Comparison of ENCODE assay signal across 26 cellular contexts in the genomic region with DNA sequence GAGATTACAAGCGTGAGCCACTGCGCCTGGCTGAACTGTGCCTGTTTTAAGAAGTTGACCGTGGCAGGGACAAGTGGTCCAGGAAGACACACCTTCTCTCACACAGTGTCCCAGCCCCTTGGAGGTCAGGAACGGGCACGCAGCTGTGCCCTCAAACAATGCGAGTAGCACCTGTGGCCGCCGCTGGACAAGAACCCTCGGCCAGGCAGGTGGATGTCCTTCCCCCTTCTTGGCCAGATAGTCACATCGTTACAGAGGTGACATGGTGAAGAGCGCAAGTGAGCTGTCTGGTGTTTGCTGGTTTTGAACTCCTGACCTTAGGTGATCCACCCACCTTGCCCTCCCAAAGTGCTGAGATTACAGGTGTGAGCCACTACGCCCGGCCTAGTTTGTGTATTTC. TPM values are rescaled to one million over a fixed set of nuclear protein-coding genes. Genes with fewer than 3 reads are reported as not detected.
A peak's percentile ranks its signal among the peaks of the same experiment; 100 is the strongest.
DNase-seq lines count a peak whose midpoint lies in the region; ATAC-seq and TF ChIP-seq lines count a peak whose summit lies in the region.
"Had no signal": no experiment of that assay in that cellular context is flagged by ENCODE, and none has a peak within 500 bp of the region (broad histone marks: within the 10 kb centered on the region; RNA-seq: fewer than 3 reads in every experiment).

No MANE protein-coding gene starts in this region.

- no peak for TF ChIP-seq CTCF in activated B cell treated with CpG ODN at 0.5 μM for 24 hours (IDR thresholded peaks at IDR 0.05)
- TF ChIP-seq CTCF in lower lobe of right lung (IDR thresholded peaks at IDR 0.05) = no peak

- POLR2A ChIA-PET in activated B cell treated with CpG ODN at 0.5 μM for 24 hours (lab: Charles Lee) = interaction anchor here (1.2 to 2.1 kb wide), 4 partner anchors 9 to 176 kb away, joined by 6 to 13 read pairs (median 9); a partner anchor contains a TSS

- H3K27me3 Mint-ChIP-seq in activated B cell treated with CpG ODN at 0.5 μM for 24 hours = no peaks in the 10 kb centered on the region
- H3K27me3 Mint-ChIP-seq: CD4-positive, alpha-beta memory T cell had no signal

- intact Hi-C loops in cardiac septum (cut with DNase I) = no loop called here
- intact Hi-C loops in left cardiac atrium (cut with DNase I) = loop anchor here in 1 of 2 donors (10.0 kb wide), 2 partner anchors 66 to 166 kb away; a partner anchor contains a TSS
- intact Hi-C loops in activated B cell treated with CpG ODN at 0.5 μM for 24 hours (cut with micrococcal nuclease) = no loop called here
- intact Hi-C loops in lower lobe of right lung (cut with DNase I) = no loop called here

- H3K4me3 ChIP-seq in lower lobe of right lung = no peak overlapping the region
- H3K4me3 ChIP-seq: A549, GM23248, PC-9 had no signal

- peak; percentile 26 for DNase-seq in cardiac septum (ENCODE audit: low spot score)
- DNase-seq in left cardiac atrium = no peak
- no peak for DNase-seq in activated B cell treated with CpG ODN at 0.5 μM for 24 hours
- peak; percentile 29 for DNase-seq in lower lobe of right lung
- no peak for DNase-seq in NCI-H1092 (lab: John Stamatoyannopoulos, UW)
- no peak for DNase-seq in cerebellum (ENCODE audit: low spot score)
- no peak for DNase-seq in globus pallidus (ENCODE audit: low spot score)
- DNase-seq: AML-193; C1 segment of cervical spinal cord; CD4-positive, alpha-beta memory T cell; COR-L47; DMS53; GM23248; H9; Kasumi-1; NCI-H1105; NCI-H1436 treated with DMSO at 0.1 percent for 48 hours; NCI-H187 treated with DMSO at 0.1 percent for 48 hours; NCI-H446; NCI-H526; NCI-H82; NK-92 treated with Interleukin-12 subunit alpha and Interleukin-12 subunit beta, amount 100 ng/mL, for 24 hours; PC-9; RPMI8226; SHP77 treated with DMSO at 0.1 percent for 48 hours had no signal

- no peak overlapping the region for H3K27ac ChIP-seq in lower lobe of right lung
- H3K27ac ChIP-seq: A549, GM23248, PC-9 had no signal

- no peaks in the 10 kb centered on the region for H3K4me1 ChIP-seq in lower lobe of right lung

- ATAC-seq in left cardiac atrium = no peak
- ATAC-seq in activated B cell treated with CpG ODN at 0.5 μM for 24 hours (ENCODE audit: low read depth) = peak; percentile 28
- no peak for ATAC-seq in lower lobe of right lung
- ATAC-seq: A549 had no signal

- CTCF ChIA-PET in activated B cell treated with CpG ODN at 0.5 μM for 24 hours (lab: Charles Lee) = interaction anchor here (0.7 to 1.7 kb wide), 3 partner anchors 25 to 178 kb away, joined by 3 to 6 read pairs (median 3); no protein-coding TSS in a partner anchor

- H3K9me3 ChIP-seq in lower lobe of right lung = no peaks in the 10 kb centered on the region
- H3K9me3 ChIP-seq: A549 had no signal

- peaks cover 54% of the 10 kb centered on the region for H3K36me3 Mint-ChIP-seq in activated B cell treated with CpG ODN at 0.5 μM for 24 hours (ENCODE audit: low read depth)

- H3K36me3 ChIP-seq in lower lobe of right lung = peaks cover 59% of the 10 kb centered on the region

- peaks cover 15% of the 10 kb centered on the region for H3K4me1 Mint-ChIP-seq in activated B cell treated with CpG ODN at 0.5 μM for 24 hours
- H3K4me1 Mint-ChIP-seq: CD4-positive, alpha-beta memory T cell; H9 had no signal

- no peak overlapping the region for H3K4me3 Mint-ChIP-seq in activated B cell treated with CpG ODN at 0.5 μM for 24 hours
- H3K4me3 Mint-ChIP-seq: CD4-positive, alpha-beta memory T cell; H9 had no signal

- H3K27me3 ChIP-seq in lower lobe of right lung (ENCODE audit: low read depth) = no peaks in the 10 kb centered on the region

- H3K27ac Mint-ChIP-seq in activated B cell treated with CpG ODN at 0.5 μM for 24 hours = peak overlapping the region; percentile 46
- H3K27ac Mint-ChIP-seq: H9 had no signal

- H3K9me3 Mint-ChIP-seq in activated B cell treated with CpG ODN at 0.5 μM for 24 hours = no peaks in the 10 kb centered on the region
- H3K9me3 Mint-ChIP-seq: CD4-positive, alpha-beta memory T cell; H9 had no signal

RNA-seq across cellular contexts. Expression of a gene that starts 8.8 kb away (rescaled TPM):
- 8.8 TPM for total RNA-seq in cardiac septum
- total RNA-seq in left cardiac atrium = 10 to 100 TPM in 1 of 2 donors, 1 to 10 TPM in 1; 9.8 to 16.7 TPM
- 20.4 and 21.6 TPM in 2 replicates for total RNA-seq in activated B cell treated with CpG ODN at 0.5 μM for 24 hours
- 14.8 TPM for total RNA-seq in lower lobe of right lung
- 13.7 TPM for total RNA-seq in cerebellum

Comparison
In these comparisons a context has a peak if more than half of its experiments do, and no peak if none do; other contexts are left out.
1. DNase-seq: peak in cardiac septum (single experiment) and lower lobe of right lung (single experiment); none in left cardiac atrium (single experiment), activated B cell treated with CpG ODN at 0.5 μM for 24 hours (single experiment), NCI-H1092 (single experiment), cerebellum (single experiment) and globus pallidus (single experiment).